Comparison of ENCODE assay signal across 17 cellular contexts in genomic region chr16:51820176-51820575, GRCh38.
A peak's percentile ranks its signal among the peaks of the same experiment; 100 is the strongest.
DNase-seq lines count a peak whose midpoint lies in the region; TF ChIP-seq lines count a peak whose summit lies in the region.
"Had no signal": no experiment of that assay in that cellular context is flagged by ENCODE, and none has a peak within 500 bp of the region (broad histone marks: within the 10 kb centered on the region; RNA-seq: fewer than 3 reads in every experiment).

No MANE protein-coding gene starts in this region.

- no peak for TF ChIP-seq POLR2A in suprapubic skin (IDR thresholded peaks at IDR 0.05)

- TF ChIP-seq EP300 in suprapubic skin (IDR thresholded peaks at IDR 0.05) = no peak

- H3K36me3 ChIP-seq in suprapubic skin = no peaks in the 10 kb centered on the region
- H3K36me3 ChIP-seq: BLaER1 had no signal

- no peaks in the 10 kb centered on the region for H3K4me1 ChIP-seq in suprapubic skin
- H3K4me1 ChIP-seq: BLaER1 had no signal

- TF ChIP-seq CTCF in fibroblast of villous mesenchyme (IDR thresholded peaks at IDR 0.05; ENCODE audit: insufficient read depth, low read depth, low read length) = no peak
- no peak for TF ChIP-seq CTCF in suprapubic skin (IDR thresholded peaks at IDR 0.05)

- H3K27me3 ChIP-seq in suprapubic skin = no peaks in the 10 kb centered on the region
- H3K27me3 ChIP-seq: BLaER1 had no signal

- WGBS in suprapubic skin = 69% methylated on average over 4 of the region's 4 CpGs

- H3K9me3 ChIP-seq in suprapubic skin = no peaks in the 10 kb centered on the region
- H3K9me3 ChIP-seq: BLaER1 had no signal

- H3K4me3 ChIP-seq in fibroblast of villous mesenchyme (ENCODE audit: low read depth, low read length) (no peak overlapping the region), suprapubic skin (no peak overlapping the region)
- H3K4me3 ChIP-seq: BLaER1, GM12878 had no signal

- DNase-seq in COLO829 (ENCODE audit: low spot score) (peak; percentile 61), fibroblast of villous mesenchyme (ENCODE audit: low read depth) (peak; percentile 23), medulla oblongata (ENCODE audit: extremely low spot score) (peak; percentile 28), superior temporal gyrus (ENCODE audit: extremely low spot score) (peak; percentile 22), suprapubic skin (ENCODE audit: low spot score in 2 of 2) (no peak), CD1c-positive myeloid dendritic cell (ENCODE audit: extremely low spot score) (no peak), NCI-H2227 (lab: John Stamatoyannopoulos, UW; ENCODE audit: unreplicated experiment) (no peak)
- DNase-seq: 8988T; CD8-positive, alpha-beta T cell; COR-L47; DMS 273 treated with DMSO at 0.1 percent for 48 hours; DMS53; DND-41; EL; H9 had no signal

- no peak overlapping the region for H3K27ac ChIP-seq in suprapubic skin
- H3K27ac ChIP-seq: BLaER1 had no signal

Comparison
In these comparisons a context has a peak if more than half of its experiments do, and no peak if none do; other contexts are left out.
1. DNase-seq: peak in COLO829 (single experiment), fibroblast of villous mesenchyme (single experiment), medulla oblongata (single experiment) and superior temporal gyrus (single experiment); none in suprapubic skin (0 of 2), CD1c-positive myeloid dendritic cell (single experiment) and NCI-H2227 (single experiment).